In genomic region chr7:146655928-146656797, GRCh38 we compare ENCODE assay signal across 14 cellular contexts.
A peak's percentile ranks its signal among the peaks of the same experiment; 100 is the strongest.
DNase-seq lines count a peak whose midpoint lies in the region; ATAC-seq and TF ChIP-seq lines count a peak whose summit lies in the region.
"Had no signal": no experiment of that assay in that cellular context is flagged by ENCODE, and none has a peak within 500 bp of the region (broad histone marks: within the 10 kb centered on the region; RNA-seq: fewer than 3 reads in every experiment).

No MANE protein-coding gene starts in this region.

- ATAC-seq in GM19397 (IDR thresholded peaks at IDR 0.05; ENCODE audit: unreplicated experiment), result no peak
- ATAC-seq: esophagus mucosa, left lobe of liver, upper lobe of right lung had no signal

- POLR2A ChIA-PET in RWPE1 (lab: Yijun Ruan, JAX; ENCODE audit: low non-redundant PET), result no interaction called here

- TF ChIP-seq CTCF in RWPE1 (conservative IDR thresholded peaks at IDR 0.05; ENCODE audit: low read depth), result no peak

- DNase-seq in DMS79 (lab: John Stamatoyannopoulos, UW) (peak; percentile 87), NCI-H1105 (lab: John Stamatoyannopoulos, UW) (peak; percentile 95), NCI-H526 treated with DMSO at 0.1 percent for 48 hours (lab: John Stamatoyannopoulos, UW) (peak; percentile 96), astrocyte of the hippocampus (ENCODE audit: low read depth, low spot score) (peak; percentile 36), RWPE1 (ENCODE audit: low spot score) (no peak), cerebellum (ENCODE audit: low spot score) (no peak), SIG-M5 treated with dmso at 0.1 percent for 504 hours (lab: John Stamatoyannopoulos, UW; ENCODE audit: unreplicated experiment) (no peak)
- DNase-seq: activated CD4-positive, alpha-beta memory T cell treated with anti-CD3 and anti-CD28 coated beads, Interleukin-2, amount 10 ng/mL, durations not matched to agents 7 days and 5 days; aorta; posterior cingulate gyrus; upper lobe of right lung had no signal

- CTCF ChIA-PET in RWPE1 (lab: Yijun Ruan, JAX), result interaction anchor here (0.5 to 0.6 kb wide), 2 partner anchors 180 to 300 kb away, joined by 3 to 4 read pairs; no protein-coding TSS in a partner anchor

- no peak overlapping the region for H3K27ac ChIP-seq in RWPE1
- H3K27ac ChIP-seq: upper lobe of right lung had no signal

Comparison
In these comparisons a context has a peak if more than half of its experiments do, and no peak if none do; other contexts are left out.
1. DNase-seq: peak in DMS79 (single experiment), NCI-H1105 (single experiment), NCI-H526 treated with DMSO at 0.1 percent for 48 hours (single experiment) and astrocyte of the hippocampus (single experiment); none in RWPE1 (single experiment), cerebellum (single experiment) and SIG-M5 treated with dmso at 0.1 percent for 504 hours (single experiment).